1 cellular context compared by ENCODE assay signal in genomic region chr19:47021536-47022139, GRCh38.
TF ChIP-seq lines count a peak whose summit lies in the region.

No MANE protein-coding gene starts in this region.

TF ChIP-seq in IMR-90, 13 proteins besides CTCF, POLR2A, EP300 and RAD21:
- TF ChIP-seq BHLHE40 (IDR thresholded peaks at IDR 0.05; ENCODE audit: low read depth, low read length) = no peak
- TF ChIP-seq, protein P1, sequence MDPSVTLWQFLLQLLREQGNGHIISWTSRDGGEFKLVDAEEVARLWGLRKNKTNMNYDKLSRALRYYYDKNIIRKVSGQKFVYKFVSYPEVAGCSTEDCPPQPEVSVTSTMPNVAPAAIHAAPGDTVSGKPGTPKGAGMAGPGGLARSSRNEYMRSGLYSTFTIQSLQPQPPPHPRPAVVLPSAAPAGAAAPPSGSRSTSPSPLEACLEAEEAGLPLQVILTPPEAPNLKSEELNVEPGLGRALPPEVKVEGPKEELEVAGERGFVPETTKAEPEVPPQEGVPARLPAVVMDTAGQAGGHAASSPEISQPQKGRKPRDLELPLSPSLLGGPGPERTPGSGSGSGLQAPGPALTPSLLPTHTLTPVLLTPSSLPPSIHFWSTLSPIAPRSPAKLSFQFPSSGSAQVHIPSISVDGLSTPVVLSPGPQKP (IDR thresholded peaks at IDR 0.05; ENCODE audit: borderline replicate concordance, low read depth, low read length) = no peak
- no peak for TF ChIP-seq SMC3 (IDR thresholded peaks at IDR 0.05; ENCODE audit: low read depth, low read length)
- no peak for TF ChIP-seq MAZ (IDR thresholded peaks at IDR 0.05; ENCODE audit: borderline replicate concordance, low read depth, low read length)
- no peak for TF ChIP-seq CHD1 (IDR thresholded peaks at IDR 0.05; ENCODE audit: low read depth, low read length)
- TF ChIP-seq MXI1 (IDR thresholded peaks at IDR 0.05; ENCODE audit: borderline replicate concordance, low read depth, low read length) = no peak
- TF ChIP-seq NFE2L2 (IDR thresholded peaks at IDR 0.05; ENCODE audit: low read depth, low read length) = no peak
- TF ChIP-seq RCOR1 (IDR thresholded peaks at IDR 0.05; ENCODE audit: insufficient replicate concordance, low read length) = no peak
- no peak for TF ChIP-seq CEBPB (IDR thresholded peaks at IDR 0.05; ENCODE audit: low read depth, low read length)
- TF ChIP-seq, protein P2, sequence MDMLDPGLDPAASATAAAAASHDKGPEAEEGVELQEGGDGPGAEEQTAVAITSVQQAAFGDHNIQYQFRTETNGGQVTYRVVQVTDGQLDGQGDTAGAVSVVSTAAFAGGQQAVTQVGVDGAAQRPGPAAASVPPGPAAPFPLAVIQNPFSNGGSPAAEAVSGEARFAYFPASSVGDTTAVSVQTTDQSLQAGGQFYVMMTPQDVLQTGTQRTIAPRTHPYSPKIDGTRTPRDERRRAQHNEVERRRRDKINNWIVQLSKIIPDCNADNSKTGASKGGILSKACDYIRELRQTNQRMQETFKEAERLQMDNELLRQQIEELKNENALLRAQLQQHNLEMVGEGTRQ (IDR thresholded peaks at IDR 0.05; ENCODE audit: low read depth, low read length) = no peak
- TF ChIP-seq RFX5 (IDR thresholded peaks at IDR 0.05; ENCODE audit: low read depth, low read length) = no peak
- no peak for TF ChIP-seq FOS (IDR thresholded peaks at IDR 0.05; ENCODE audit: low read depth, low read length)
TF ChIP-seq in IMR-90: peak in this region for 0.
